8 cellular contexts compared by ENCODE assay signal in genomic region chr7:129434846-129435318, GRCh38. TPM values are rescaled to one million over a fixed set of nuclear protein-coding genes. Genes with fewer than 3 reads are reported as not detected.
A peak's percentile ranks its signal among the peaks of the same experiment; 100 is the strongest.
DNase-seq lines count a peak whose midpoint lies in the region; ATAC-seq and TF ChIP-seq lines count a peak whose summit lies in the region.

No MANE protein-coding gene starts in this region.

- H3K27ac ChIP-seq in KMS-11: no peak overlapping the region

- H3K4me3 ChIP-seq in KMS-11 (IDR thresholded peaks at IDR 0.05; ENCODE audit: insufficient read depth, low read depth, low read length) (no peak overlapping the region), skeletal muscle cell (ENCODE audit: low read depth, low read length) (peak overlapping the region; percentile 74)

- DNase-seq in Daoy (ENCODE audit: low read depth): peak; percentile 58
- peak; percentile 32 for DNase-seq in hepatic stellate cell (ENCODE audit: low spot score)
- no peak for DNase-seq in skeletal muscle cell (ENCODE audit: low read depth)
- DNase-seq in NCI-H446 treated with DMSO at 0.1 percent for 48 hours (lab: John Stamatoyannopoulos, UW): no peak
- DNase-seq in NCI-H2107 treated with DMSO at 0.1 percent for 48 hours (lab: John Stamatoyannopoulos, UW; ENCODE audit: unreplicated experiment): no peak

- no peak for TF ChIP-seq CTCF in KMS-11 (conservative IDR thresholded peaks at IDR 0.05; ENCODE audit: low read depth, low read length)

- peaks cover 6% of the 10 kb centered on the region; the same call in 1 of the 2 replicates for H3K27me3 ChIP-seq in KMS-11 (ENCODE audit: insufficient read depth, low read depth)

- peaks cover 35% of the 10 kb centered on the region for H3K4me1 Mint-ChIP-seq in activated naive CD8-positive, alpha-beta T cell (ENCODE audit: low read depth)

- H3K9ac ChIP-seq in KMS-11: peak overlapping the region; percentile 54

- peak overlapping the region; percentile 93 for H3K4me3 Mint-ChIP-seq in activated naive CD8-positive, alpha-beta T cell

- peaks cover 21% of the 10 kb centered on the region for H3K27me3 Mint-ChIP-seq in activated naive CD8-positive, alpha-beta T cell

- no peaks in the 10 kb centered on the region for H3K36me3 ChIP-seq in KMS-11 (ENCODE audit: insufficient read depth)

- H3K79me2 ChIP-seq in KMS-11 (ENCODE audit: insufficient read depth, low read depth): no peaks in the 10 kb centered on the region

- H3K4me2 ChIP-seq in KMS-11: peak overlapping the region; percentile 82

- peak overlapping the region; percentile 72 for H3K27ac Mint-ChIP-seq in activated naive CD8-positive, alpha-beta T cell

- peak overlapping the region; percentile 90 for H2AFZ ChIP-seq in KMS-11 (ENCODE audit: low read depth)

- H4K20me1 ChIP-seq in KMS-11 (ENCODE audit: insufficient read depth): no peaks in the 10 kb centered on the region

- no peaks in the 10 kb centered on the region for H3K9me3 Mint-ChIP-seq in activated naive CD8-positive, alpha-beta T cell (ENCODE audit: low read depth)

- peaks cover 6% of the 10 kb centered on the region for H3K36me3 Mint-ChIP-seq in activated naive CD8-positive, alpha-beta T cell

- peaks cover 5% of the 10 kb centered on the region for H3K4me1 ChIP-seq in KMS-11 (ENCODE audit: low read depth, poor library complexity, severe bottlenecking)

- no peak for ATAC-seq in GM21723 (IDR thresholded peaks at IDR 0.05; ENCODE audit: unreplicated experiment)

RNA-seq across cellular contexts. Expression of gene STRIP2, which starts 0.7 kb away (rescaled TPM):
- 9.2 and 9.6 TPM in 2 replicates for total RNA-seq in Daoy (2014; rRNA removed; shearing (Covaris generic))

Comparison
In these comparisons a context has a peak if more than half of its experiments do, and no peak if none do; other contexts are left out.
1. DNase-seq: peak in Daoy (single experiment) and hepatic stellate cell (single experiment); none in skeletal muscle cell (single experiment), NCI-H446 treated with DMSO at 0.1 percent for 48 hours (single experiment) and NCI-H2107 treated with DMSO at 0.1 percent for 48 hours (single experiment).